ENCODE assay signal across 18 cellular contexts in genomic region chr2:204003276-204003985, GRCh38.
"Had no signal": no experiment of that assay in that cellular context is flagged by ENCODE, and none has a peak within 500 bp of the region (broad histone marks: within the 10 kb centered on the region; RNA-seq: fewer than 3 reads in every experiment).

No MANE protein-coding gene starts in this region.

- H3K4me3 Mint-ChIP-seq: naive B cell, neural progenitor cell had no signal

- H3K27me3 ChIP-seq: colonic mucosa, esophagus muscularis mucosa, left lung, neural progenitor cell, right lobe of liver, upper lobe of left lung had no signal

- ATAC-seq: left lung, right lobe of liver, SK-N-SH treated with all-trans-retinoic acid at 6 μM for 48 hours had no signal

- H3K27ac ChIP-seq: colonic mucosa, dorsolateral prefrontal cortex, esophagus muscularis mucosa, left lung, neural progenitor cell, right lobe of liver, upper lobe of left lung had no signal

- DNase-seq: activated CD8-positive, alpha-beta memory T cell treated with anti-CD3 and anti-CD28 coated beads for 24 hours; activated CD8-positive, alpha-beta memory T cell treated with anti-CD3 and anti-CD28 coated beads, Interleukin-2, amount 50 U/mL, for 4 hours; amygdala; colonic mucosa; dorsolateral prefrontal cortex; hippocampal formation; kidney glomerular epithelial cell; left lung; naive B cell; posterior cingulate gyrus; right lobe of liver; stimulated activated CD4-positive, alpha-beta T cell treated with anti-CD3 and anti-CD28 coated beads, Interleukin-1b, Interleukin-23, amount 100 ng/mL, for 48 hours; upper lobe of left lung had no signal

- H3K36me3 ChIP-seq: colonic mucosa, esophagus muscularis mucosa, left lung, neural progenitor cell, right lobe of liver, upper lobe of left lung had no signal

- H3K9me3 Mint-ChIP-seq: neural progenitor cell had no signal

- H3K4me1 Mint-ChIP-seq: naive B cell, neural progenitor cell had no signal

- H3K4me3 ChIP-seq: colonic mucosa, dorsolateral prefrontal cortex, esophagus muscularis mucosa, left lung, lung, neural progenitor cell, right lobe of liver, skin epidermis, upper lobe of left lung had no signal

- H3K27ac Mint-ChIP-seq: neural progenitor cell had no signal

- H3K9me3 ChIP-seq: colonic mucosa, esophagus muscularis mucosa, left lung, right lobe of liver, upper lobe of left lung had no signal

- H3K36me3 Mint-ChIP-seq: naive B cell, neural progenitor cell had no signal

- H3K4me1 ChIP-seq: colonic mucosa, neural progenitor cell, right lobe of liver had no signal
